ENCODE assay signal across 10 cellular contexts in the genomic region with DNA sequence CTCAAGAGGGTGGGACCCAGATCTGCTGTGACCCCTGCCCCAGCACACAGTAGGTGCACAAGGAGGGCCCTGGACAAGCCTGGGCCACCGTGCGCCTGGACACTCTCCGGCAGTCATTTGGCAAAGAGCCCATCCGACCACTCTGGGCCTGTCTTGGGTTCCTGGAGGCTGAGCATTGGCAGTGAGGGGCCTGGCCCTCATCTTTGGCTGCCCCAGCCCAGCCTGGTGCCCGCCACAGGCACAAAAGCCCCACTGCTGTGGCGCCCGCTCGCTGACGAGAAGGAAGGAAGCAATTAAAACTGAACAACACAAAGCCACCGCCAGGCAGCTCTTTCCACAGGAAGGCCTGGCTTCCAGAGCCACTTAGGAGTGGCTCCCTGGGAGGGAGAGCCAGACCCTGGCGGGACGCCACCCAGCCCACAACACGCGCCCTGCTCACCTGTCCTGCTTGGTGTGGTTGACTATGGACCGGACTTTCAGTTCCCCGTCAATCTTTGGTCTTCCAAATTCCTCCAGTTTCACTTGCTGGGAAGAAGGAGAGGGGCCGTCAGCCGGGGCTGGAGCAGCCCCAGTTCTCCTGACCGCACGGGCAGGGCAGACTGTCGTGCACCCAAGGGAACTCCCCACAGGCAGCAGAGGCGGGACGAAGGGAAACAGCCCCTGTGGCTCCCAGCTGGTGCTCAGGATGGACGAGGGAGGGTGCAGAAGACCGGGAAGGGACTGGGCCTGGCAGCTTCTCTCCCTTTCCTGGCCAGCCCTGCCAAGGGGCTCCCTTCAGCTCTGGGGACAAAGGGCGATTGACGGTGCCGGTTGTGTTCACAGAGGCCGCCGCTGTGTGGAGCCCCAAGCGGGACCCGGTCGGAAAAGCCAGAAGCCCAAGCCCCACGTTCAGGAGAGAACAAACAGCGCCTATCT. TPM values are rescaled to one million over a fixed set of nuclear protein-coding genes. Genes with fewer than 3 reads are reported as not detected.
DNase-seq lines count a peak whose midpoint lies in the region; ATAC-seq and TF ChIP-seq lines count a peak whose summit lies in the region.
"Had no signal": no experiment of that assay in that cellular context is flagged by ENCODE, and none has a peak within 500 bp of the region (broad histone marks: within the 10 kb centered on the region; RNA-seq: fewer than 3 reads in every experiment).

No MANE protein-coding gene starts in this region.

- H3K9me3 Mint-ChIP-seq in stimulated activated memory B cell treated with anti-CD40 and anti-IgM and Interleukin-4, amounts not matched to agents 10 μg/mL and 1 μg/mL and 100 μg/mL, for 72 hours: no peaks in the 10 kb centered on the region

- H3K27ac ChIP-seq in coronary artery: peak overlapping the region in 1 of 2 donors; percentile 37
- H3K27ac ChIP-seq: testis had no signal

- no peak overlapping the region for H3K4me3 ChIP-seq in coronary artery
- H3K4me3 ChIP-seq: testis had no signal

- TF ChIP-seq CTCF in coronary artery (IDR thresholded peaks at IDR 0.05): no peak

- H3K27me3 Mint-ChIP-seq in stimulated activated memory B cell treated with anti-CD40 and anti-IgM and Interleukin-4, amounts not matched to agents 10 μg/mL and 1 μg/mL and 100 μg/mL, for 72 hours: no peaks in the 10 kb centered on the region
- H3K27me3 Mint-ChIP-seq: activated naive CD8-positive, alpha-beta T cell had no signal

- H3K4me3 Mint-ChIP-seq in stimulated activated memory B cell treated with anti-CD40 and anti-IgM and Interleukin-4, amounts not matched to agents 10 μg/mL and 1 μg/mL and 100 μg/mL, for 72 hours: peak overlapping the region; percentile 18
- H3K4me3 Mint-ChIP-seq: activated naive CD8-positive, alpha-beta T cell had no signal

- peak overlapping the region; percentile 86 for H3K27ac Mint-ChIP-seq in stimulated activated memory B cell treated with anti-CD40 and anti-IgM and Interleukin-4, amounts not matched to agents 10 μg/mL and 1 μg/mL and 100 μg/mL, for 72 hours
- H3K27ac Mint-ChIP-seq: activated naive CD8-positive, alpha-beta T cell had no signal

- ATAC-seq in stimulated activated memory B cell treated with anti-CD40 and anti-IgM and Interleukin-4, amounts not matched to agents 10 μg/mL and 1 μg/mL and 100 μg/mL, for 72 hours: no peak
- no peak for ATAC-seq in HG03432 (IDR thresholded peaks at IDR 0.05; ENCODE audit: unreplicated experiment)

- H3K4me1 Mint-ChIP-seq in stimulated activated memory B cell treated with anti-CD40 and anti-IgM and Interleukin-4, amounts not matched to agents 10 μg/mL and 1 μg/mL and 100 μg/mL, for 72 hours: peaks cover 79% of the 10 kb centered on the region

- DNase-seq in Kasumi-1 (lab: John Stamatoyannopoulos, UW) (peak; percentile 51 to 57), anterior cingulate cortex (lab: John Stamatoyannopoulos, UW) (peak in 56 of 58 donors; percentile 29 to 93 (median 78)), hypothalamus (lab: John Stamatoyannopoulos, UW) (peak in 49 of 51 donors; percentile 9 to 95 (median 79)), coronary artery (ENCODE audit: low spot score) (no peak), mesenteric fat pad (ENCODE audit: low spot score) (no peak), GM03348 (ENCODE audit: low spot score) (no peak)
- DNase-seq: testis had no signal

- H3K36me3 Mint-ChIP-seq in stimulated activated memory B cell treated with anti-CD40 and anti-IgM and Interleukin-4, amounts not matched to agents 10 μg/mL and 1 μg/mL and 100 μg/mL, for 72 hours: peaks cover 63% of the 10 kb centered on the region
- H3K36me3 Mint-ChIP-seq: activated naive CD8-positive, alpha-beta T cell had no signal

RNA-seq across cellular contexts. Expression of gene SARDH, which starts 50.9 kb away (rescaled TPM):
- 0.87 TPM for total RNA-seq in mesenteric fat pad

Comparison
In these comparisons a context has a peak if more than half of its experiments do, and no peak if none do; other contexts are left out.
1. DNase-seq: peak in Kasumi-1 (2 of 2), anterior cingulate cortex (56 of 58) and hypothalamus (49 of 51); none in coronary artery (single experiment), mesenteric fat pad (single experiment) and GM03348 (single experiment).